Comparison of ENCODE assay signal across 8 cellular contexts in genomic region chr11:18698341-18699268, GRCh38. TPM values are rescaled to one million over a fixed set of nuclear protein-coding genes. Genes with fewer than 3 reads are reported as not detected.
DNase-seq lines count a peak whose midpoint lies in the region; ATAC-seq and TF ChIP-seq lines count a peak whose summit lies in the region.

TMEM86A (plus strand) TSS chr11:18698779; CDS start chr11:18698887, 108 bp downstream.

- H3K27me3 ChIP-seq in adrenal gland (no peaks in the 10 kb centered on the region), heart left ventricle (no peaks in the 10 kb centered on the region), tibial nerve (no peaks in the 10 kb centered on the region)

- TF ChIP-seq EP300 in tibial nerve (IDR thresholded peaks at IDR 0.05): peak in 1 of 2 donors; percentile 74

- peak within 1 kb of the TSS in 4 of 5 donors; percentile 66 to 93 (median 80) for H3K27ac ChIP-seq in adrenal gland
- peak within 1 kb of the TSS; percentile 38 to 97 (median 87) for H3K27ac ChIP-seq in heart left ventricle
- peak within 1 kb of the TSS; percentile 84 to 96 (median 92) for H3K27ac ChIP-seq in tibial nerve

- H3K4me3 ChIP-seq in GM12864 (ENCODE audit: low read depth, low read length): peak within 1 kb of the TSS; percentile 58
- H3K4me3 ChIP-seq in adrenal gland: peak within 1 kb of the TSS; percentile 65 to 99 (median 74)
- H3K4me3 ChIP-seq in heart left ventricle: peak within 1 kb of the TSS; percentile 64 to 97 (median 86)
- H3K4me3 ChIP-seq in tibial nerve: peak within 1 kb of the TSS; percentile 70 to 97 (median 82)

- no peaks in the 10 kb centered on the region for H3K9me3 ChIP-seq in adrenal gland (replicated peaks in 1 of 3)
- no peaks in the 10 kb centered on the region for H3K9me3 ChIP-seq in heart left ventricle
- no peaks in the 10 kb centered on the region for H3K9me3 ChIP-seq in tibial nerve

- DNase-seq in GM12864 (ENCODE audit: low read depth): peak; percentile 42
- DNase-seq in NCI-H1105 treated with DMSO at 0.1 percent for 48 hours (lab: John Stamatoyannopoulos, UW): peak; percentile 90
- peak; percentile 86 to 90 (median 87) for DNase-seq in T-helper 1 cell
- DNase-seq in adrenal gland: peak; percentile 94 to 97 (median 95)
- peak; percentile 94 to 98 (median 95) for DNase-seq in heart left ventricle
- peak; percentile 90 for DNase-seq in pons (ENCODE audit: low spot score)
- peak; percentile 93 to 94 for DNase-seq in tibial nerve (ENCODE audit: low spot score in 2 of 2)

- intact Hi-C loops in adrenal gland (cut with DNase I): no loop called here
- intact Hi-C loops in heart left ventricle (cut with DNase I): loop anchor here in 5 of 10 donors (1.0 to 5.0 kb wide), 6 partner anchors 61 to 376 kb away; partner anchors contain the start of genes SPTY2D1 (in 3 of the 5), UEVLD (in 2 of the 5), GTF2H1 (in 1 of the 5) and HPS5 (in 1 of the 5)

- peak; percentile 71 to 85 for TF ChIP-seq POLR2A in adrenal gland (IDR thresholded peaks at IDR 0.05)
- peak; percentile 84 to 87 for TF ChIP-seq POLR2A in heart left ventricle (IDR thresholded peaks at IDR 0.05)
- peak; percentile 80 to 89 for TF ChIP-seq POLR2A in tibial nerve (IDR thresholded peaks at IDR 0.05)

- H3K36me3 ChIP-seq in adrenal gland (replicated peaks in 1 of 2) (peaks cover 0 to 6% of the 10 kb centered on the region in 2 donors), heart left ventricle (peaks cover 0 to 19% (median 4%) of the 10 kb centered on the region in 9 donors), tibial nerve (peaks cover 0 to 27% (median 0%) of the 10 kb centered on the region in 3 donors)

- no peak for TF ChIP-seq CTCF in GM12864 (IDR thresholded peaks at IDR 0.05; ENCODE audit: low read depth, low read length, missing control alignments)
- no peak for TF ChIP-seq CTCF in adrenal gland (IDR thresholded peaks at IDR 0.05)
- no peak for TF ChIP-seq CTCF in heart left ventricle (IDR thresholded peaks at IDR 0.05)
- peak in 1 of 5 experiments; percentile 25 for TF ChIP-seq CTCF in tibial nerve (IDR thresholded peaks at IDR 0.05)

- H3K4me1 ChIP-seq in adrenal gland (replicated peaks in 1 of 2) (peaks cover 9 to 14% of the 10 kb centered on the region in 2 donors), heart left ventricle (peaks cover 0 to 37% (median 21%) of the 10 kb centered on the region in 12 donors), tibial nerve (peaks cover 0 to 26% (median 7%) of the 10 kb centered on the region in 4 donors)

- WGBS in adrenal gland, 4 donors: 1 to 4% (median 1%) methylated on average over 5 to 98 of the region's 98 CpGs
- 1 to 2% (median 1%) methylated on average over 20 to 98 of the region's 98 CpGs for WGBS in heart left ventricle, 4 donors
- WGBS in tibial nerve, 2 donors: 1% methylated on average over 32 to 81 of the region's 98 CpGs

- ATAC-seq in HG02642 (IDR thresholded peaks at IDR 0.05; ENCODE audit: poor library complexity, unreplicated experiment): peak; percentile 96
- ATAC-seq in heart left ventricle: peak; percentile 79 to 96 (median 91)

RNA-seq across cellular contexts. Expression of gene TMEM86A, which starts in this region (rescaled TPM):
- total RNA-seq in adrenal gland (10 to 100 TPM in 2 of 8 donors, 1 to 10 TPM in 6; 3.7 to 15.8 (median 8.8) TPM), heart left ventricle (10 to 100 TPM in 2 of 9 donors, 1 to 10 TPM in 7; 2.3 to 13.1 (median 4.9) TPM), tibial nerve (10 to 100 TPM in 1 of 4 donors, 1 to 10 TPM in 3; 5.4 to 11.0 (median 6.8) TPM)
- polyA plus RNA-seq in adrenal gland (1 to 10 TPM; 1.8 to 3.2 (median 3.2) TPM), heart left ventricle (1 to 10 TPM; 3.0 to 3.7 TPM)

Comparison
In these comparisons a context has a peak if more than half of its experiments do, and no peak if none do; other contexts are left out.
1. Peak in every context shown above with its lines: DNase-seq, ATAC-seq, H3K4me3 ChIP-seq and H3K27ac ChIP-seq.
2. DNase-seq: peak in every context shown above with its lines; median percentile 95 in adrenal gland; 95 in heart left ventricle; 94 in tibial nerve; 90 in NCI-H1105 treated with DMSO at 0.1 percent for 48 hours; 90 in pons; 87 in T-helper 1 cell; 42 in GM12864.